11 cellular contexts compared by ENCODE assay signal in genomic region chr6:27834879-27835549, GRCh38.
DNase-seq lines count a peak whose midpoint lies in the region; ATAC-seq and TF ChIP-seq lines count a peak whose summit lies in the region.
"Had no signal": no experiment of that assay in that cellular context is flagged by ENCODE, and none has a peak within 500 bp of the region (broad histone marks: within the 10 kb centered on the region; RNA-seq: fewer than 3 reads in every experiment).

No MANE protein-coding gene starts in this region.

- peaks cover 28% of the 10 kb centered on the region for H3K4me1 Mint-ChIP-seq in activated CD8-positive, alpha-beta T cell treated with anti-CD3 and anti-CD28 coated beads for 36 hours (ENCODE audit: low read depth)
- H3K4me1 Mint-ChIP-seq in natural killer cell treated with Interleukin-12 subunit alpha and Interleukin-12 subunit beta and Interleukin-15 and Interleukin-18, amount 100 ng/mL, for 72 hours (ENCODE audit: low read depth in 2 of 2) = peaks cover 35 to 36% of the 10 kb centered on the region in 2 donors

- H3K36me3 ChIP-seq in DOHH2 (ENCODE audit: control insufficient read depth, low read length) = peaks cover 19% of the 10 kb centered on the region
- no peaks in the 10 kb centered on the region for H3K36me3 ChIP-seq in KOPT-K1 (ENCODE audit: insufficient read depth, low read length)
- H3K36me3 ChIP-seq: adrenal gland had no signal

- H3K36me3 Mint-ChIP-seq in activated CD8-positive, alpha-beta T cell treated with anti-CD3 and anti-CD28 coated beads for 36 hours (ENCODE audit: low read depth) = no peaks in the 10 kb centered on the region
- H3K36me3 Mint-ChIP-seq in natural killer cell treated with Interleukin-12 subunit alpha and Interleukin-12 subunit beta and Interleukin-15 and Interleukin-18, amount 100 ng/mL, for 72 hours = peaks cover 5% of the 10 kb centered on the region

- CTCF ChIA-PET in activated CD8-positive, alpha-beta T cell treated with anti-CD3 and anti-CD28 coated beads for 36 hours (lab: Charles Lee) = interaction anchor here (1.4 to 7.0 kb wide), 5 partner anchors 10 to 60 kb away, joined by 3 to 66 read pairs (median 13); a partner anchor contains a TSS

- ATAC-seq in activated CD8-positive, alpha-beta T cell treated with anti-CD3 and anti-CD28 coated beads for 36 hours = no peak
- no peak for ATAC-seq in natural killer cell treated with Interleukin-12 subunit alpha and Interleukin-12 subunit beta and Interleukin-15 and Interleukin-18, amount 100 ng/mL, for 72 hours
- no peak for ATAC-seq in HG02798 (IDR thresholded peaks at IDR 0.05; ENCODE audit: poor library complexity, unreplicated experiment)

- H3K9me3 ChIP-seq in DOHH2 (ENCODE audit: control insufficient read depth, insufficient read depth, low read length) (no peaks in the 10 kb centered on the region), KOPT-K1 (ENCODE audit: insufficient read depth, low read length, poor library complexity, severe bottlenecking) (no peaks in the 10 kb centered on the region)
- H3K9me3 ChIP-seq: adrenal gland, HAP-1 had no signal

- H3F3A ChIP-seq in DOHH2 (ENCODE audit: control insufficient read depth, insufficient read depth) = peaks cover 43% of the 10 kb centered on the region

- no peaks in the 10 kb centered on the region for H3K9me3 Mint-ChIP-seq in activated CD8-positive, alpha-beta T cell treated with anti-CD3 and anti-CD28 coated beads for 36 hours
- H3K9me3 Mint-ChIP-seq in natural killer cell treated with Interleukin-12 subunit alpha and Interleukin-12 subunit beta and Interleukin-15 and Interleukin-18, amount 100 ng/mL, for 72 hours = no peaks in the 10 kb centered on the region

- H3K4me2 ChIP-seq in DOHH2 (ENCODE audit: low read length) = peak overlapping the region; percentile 37

- intact Hi-C loops in activated CD8-positive, alpha-beta T cell treated with anti-CD3 and anti-CD28 coated beads for 36 hours (cut with micrococcal nuclease) = no loop called here

- POLR2A ChIA-PET in activated CD8-positive, alpha-beta T cell treated with anti-CD3 and anti-CD28 coated beads for 36 hours (lab: Charles Lee) = interaction anchor here (0.6 to 11.9 kb wide), 11 partner anchors 14 to 1678 kb away, joined by 3 to 1105 read pairs (median 26); a partner anchor contains a TSS

- no peak for TF ChIP-seq CTCF in DOHH2 (IDR thresholded peaks at IDR 0.05; ENCODE audit: low read depth, low read length, poor library complexity, severe bottlenecking)
- no peak for TF ChIP-seq CTCF in activated CD8-positive, alpha-beta T cell treated with anti-CD3 and anti-CD28 coated beads for 36 hours (IDR thresholded peaks at IDR 0.05)

- H4K20me1 ChIP-seq in DOHH2 (ENCODE audit: control insufficient read depth, insufficient read depth, low read depth, low read length) = no peaks in the 10 kb centered on the region

- H3K27me3 ChIP-seq in DOHH2 (ENCODE audit: control insufficient read depth, low read length) = no peaks in the 10 kb centered on the region
- H3K27me3 ChIP-seq: adrenal gland had no signal

- peaks cover 56% of the 10 kb centered on the region for H3K4me1 ChIP-seq in DOHH2 (ENCODE audit: control insufficient read depth, low read length)

- H3K27ac ChIP-seq in DOHH2 (ENCODE audit: low read depth, low read length) (peak overlapping the region; percentile 94), KOPT-K1 (ENCODE audit: low read depth, low read length, poor library complexity, severe bottlenecking) (peak overlapping the region; percentile 98)

- H3K9me2 ChIP-seq in DOHH2 (replicated peaks; ENCODE audit: control insufficient read depth, low read length) = no peaks in the 10 kb centered on the region

- peak overlapping the region; percentile 19 for H3K4me3 Mint-ChIP-seq in activated CD8-positive, alpha-beta T cell treated with anti-CD3 and anti-CD28 coated beads for 36 hours
- H3K4me3 Mint-ChIP-seq in natural killer cell treated with Interleukin-12 subunit alpha and Interleukin-12 subunit beta and Interleukin-15 and Interleukin-18, amount 100 ng/mL, for 72 hours = peak overlapping the region; percentile 57

- no peak overlapping the region for H3K4me3 ChIP-seq in DOHH2 (ENCODE audit: low read length)
- H3K4me3 ChIP-seq: adrenal gland, HAP-1 had no signal

- no peaks in the 10 kb centered on the region for H3K27me3 Mint-ChIP-seq in activated CD8-positive, alpha-beta T cell treated with anti-CD3 and anti-CD28 coated beads for 36 hours
- no peaks in the 10 kb centered on the region for H3K27me3 Mint-ChIP-seq in natural killer cell treated with Interleukin-12 subunit alpha and Interleukin-12 subunit beta and Interleukin-15 and Interleukin-18, amount 100 ng/mL, for 72 hours

- H3K79me2 ChIP-seq in DOHH2 (ENCODE audit: control insufficient read depth, low read length) = peaks cover 4% of the 10 kb centered on the region

- H3K27ac Mint-ChIP-seq in activated CD8-positive, alpha-beta T cell treated with anti-CD3 and anti-CD28 coated beads for 36 hours = peak overlapping the region; percentile 84
- H3K27ac Mint-ChIP-seq in natural killer cell treated with Interleukin-12 subunit alpha and Interleukin-12 subunit beta and Interleukin-15 and Interleukin-18, amount 100 ng/mL, for 72 hours = peak overlapping the region in 1 of 2 donors; percentile 75

- DNase-seq in activated CD8-positive, alpha-beta T cell treated with anti-CD3 and anti-CD28 coated beads for 36 hours = no peak
- DNase-seq in natural killer cell treated with Interleukin-12 subunit alpha and Interleukin-12 subunit beta and Interleukin-15 and Interleukin-18, amount 100 ng/mL, for 72 hours (ENCODE audit: low spot score) = no peak
- no peak for DNase-seq in stimulated activated CD4-positive, alpha-beta T cell treated with anti-CD3 and anti-CD28 coated beads, Interleukin-4, amount 100 ng/mL, for 4 hours
- no peak for DNase-seq in ecto neural progenitor cell (ENCODE audit: low spot score)
- DNase-seq: adrenal gland; effector CD4-positive, alpha-beta T cell; NCI-H1105 had no signal
